8 cellular contexts compared by ENCODE assay signal in genomic region chr13:49246850-49247721, GRCh38. TPM values are rescaled to one million over a fixed set of nuclear protein-coding genes. Genes with fewer than 3 reads are reported as not detected.
DNase-seq lines count a peak whose midpoint lies in the region; ATAC-seq lines count a peak whose summit lies in the region.

No MANE protein-coding gene starts in this region.

- peak; percentile 41 for ATAC-seq in activated CD8-positive, alpha-beta memory T cell treated with anti-CD3 and anti-CD28 coated beads, Interleukin-2, amount 10 ng/mL, durations not matched to agents 7 days and 5 days
- ATAC-seq in HG03135 (IDR thresholded peaks at IDR 0.05; ENCODE audit: unreplicated experiment): peak; percentile 25

- peak overlapping the region; percentile 96 for H3K27ac Mint-ChIP-seq in activated CD8-positive, alpha-beta memory T cell treated with anti-CD3 and anti-CD28 coated beads, Interleukin-2, amount 10 ng/mL, durations not matched to agents 7 days and 5 days
- peak overlapping the region; percentile 95 for H3K27ac Mint-ChIP-seq in activated naive CD8-positive, alpha-beta T cell treated with anti-CD3 and anti-CD28 coated beads for 36 hours
- H3K27ac Mint-ChIP-seq in stimulated activated naive CD8-positive, alpha-beta T cell treated with anti-CD3 and anti-CD28 coated beads, Interleukin-15, Interleukin-2, amounts not matched to agents 100 ng/mL and 50 ng/mL, for 24 hours: peak overlapping the region; percentile 94

- H3K9me3 ChIP-seq in iPS-18c (ENCODE audit: control insufficient read depth, insufficient read depth, low read length): peaks cover 2% of the 10 kb centered on the region

- H3K27me3 Mint-ChIP-seq in activated CD8-positive, alpha-beta memory T cell treated with anti-CD3 and anti-CD28 coated beads, Interleukin-2, amount 10 ng/mL, durations not matched to agents 7 days and 5 days: peaks cover 17% of the 10 kb centered on the region
- H3K27me3 Mint-ChIP-seq in activated naive CD8-positive, alpha-beta T cell treated with anti-CD3 and anti-CD28 coated beads for 36 hours: no peaks in the 10 kb centered on the region
- no peaks in the 10 kb centered on the region for H3K27me3 Mint-ChIP-seq in stimulated activated naive CD8-positive, alpha-beta T cell treated with anti-CD3 and anti-CD28 coated beads, Interleukin-15, Interleukin-2, amounts not matched to agents 100 ng/mL and 50 ng/mL, for 24 hours

- no peak for DNase-seq in activated CD8-positive, alpha-beta memory T cell treated with anti-CD3 and anti-CD28 coated beads, Interleukin-2, amount 10 ng/mL, durations not matched to agents 7 days and 5 days
- DNase-seq in activated CD8-positive, alpha-beta memory T cell treated with anti-CD3 and anti-CD28 coated beads, Interleukin-2, amount 50 U/mL, for 4 hours: no peak
- DNase-seq in activated naive CD8-positive, alpha-beta T cell treated with anti-CD3 and anti-CD28 coated beads for 36 hours: no peak
- DNase-seq in stimulated activated CD4-positive, alpha-beta T cell treated with anti-CD3 and anti-CD28 coated beads, Interleukin-4, amount 100 ng/mL, for 4 hours: no peak
- no peak for DNase-seq in KBM-7

- peaks cover 15% of the 10 kb centered on the region for H3K36me3 Mint-ChIP-seq in activated CD8-positive, alpha-beta memory T cell treated with anti-CD3 and anti-CD28 coated beads, Interleukin-2, amount 10 ng/mL, durations not matched to agents 7 days and 5 days
- peaks cover 5% of the 10 kb centered on the region for H3K36me3 Mint-ChIP-seq in activated naive CD8-positive, alpha-beta T cell treated with anti-CD3 and anti-CD28 coated beads for 36 hours
- H3K36me3 Mint-ChIP-seq in stimulated activated naive CD8-positive, alpha-beta T cell treated with anti-CD3 and anti-CD28 coated beads, Interleukin-15, Interleukin-2, amounts not matched to agents 100 ng/mL and 50 ng/mL, for 24 hours (ENCODE audit: low read depth): peaks cover 16% of the 10 kb centered on the region

- peak overlapping the region; percentile 94 for H3K4me3 ChIP-seq in iPS-18c (ENCODE audit: insufficient read depth, low read depth, low read length)

- H3K4me1 Mint-ChIP-seq in activated CD8-positive, alpha-beta memory T cell treated with anti-CD3 and anti-CD28 coated beads, Interleukin-2, amount 10 ng/mL, durations not matched to agents 7 days and 5 days: peaks cover 31% of the 10 kb centered on the region
- peaks cover 28% of the 10 kb centered on the region for H3K4me1 Mint-ChIP-seq in activated naive CD8-positive, alpha-beta T cell treated with anti-CD3 and anti-CD28 coated beads for 36 hours
- H3K4me1 Mint-ChIP-seq in stimulated activated naive CD8-positive, alpha-beta T cell treated with anti-CD3 and anti-CD28 coated beads, Interleukin-15, Interleukin-2, amounts not matched to agents 100 ng/mL and 50 ng/mL, for 24 hours (ENCODE audit: low read depth): peaks cover 43% of the 10 kb centered on the region

- H3K4me3 Mint-ChIP-seq in activated CD8-positive, alpha-beta memory T cell treated with anti-CD3 and anti-CD28 coated beads, Interleukin-2, amount 10 ng/mL, durations not matched to agents 7 days and 5 days: peak overlapping the region; percentile 96
- peak overlapping the region; percentile 98 for H3K4me3 Mint-ChIP-seq in activated naive CD8-positive, alpha-beta T cell treated with anti-CD3 and anti-CD28 coated beads for 36 hours
- H3K4me3 Mint-ChIP-seq in stimulated activated naive CD8-positive, alpha-beta T cell treated with anti-CD3 and anti-CD28 coated beads, Interleukin-15, Interleukin-2, amounts not matched to agents 100 ng/mL and 50 ng/mL, for 24 hours: peak overlapping the region; percentile 98

- in situ Hi-C loops in KBM-7 (cut with MboI; ENCODE audit: low pct_unique_long_range_greater_than_20kb, low sequenced_read_pairs): no loop called here

- CTCF ChIA-PET in activated CD8-positive, alpha-beta memory T cell treated with anti-CD3 and anti-CD28 coated beads, Interleukin-2, amount 10 ng/mL, durations not matched to agents 7 days and 5 days (lab: Charles Lee): interaction anchor here (1.0 to 2.3 kb wide), 5 partner anchors 8 to 48 kb away, joined by 3 to 21 read pairs (median 3); no protein-coding TSS in a partner anchor

- H3K9me3 Mint-ChIP-seq in activated CD8-positive, alpha-beta memory T cell treated with anti-CD3 and anti-CD28 coated beads, Interleukin-2, amount 10 ng/mL, durations not matched to agents 7 days and 5 days (ENCODE audit: low read depth): no peaks in the 10 kb centered on the region
- no peaks in the 10 kb centered on the region for H3K9me3 Mint-ChIP-seq in activated naive CD8-positive, alpha-beta T cell treated with anti-CD3 and anti-CD28 coated beads for 36 hours
- H3K9me3 Mint-ChIP-seq in stimulated activated naive CD8-positive, alpha-beta T cell treated with anti-CD3 and anti-CD28 coated beads, Interleukin-15, Interleukin-2, amounts not matched to agents 100 ng/mL and 50 ng/mL, for 24 hours: no peaks in the 10 kb centered on the region

RNA-seq across cellular contexts. Expression of gene CDADC1, which starts 0.6 kb away (rescaled TPM):
- 10 to 100 TPM; 12.4 to 14.8 TPM for total RNA-seq in activated CD8-positive, alpha-beta memory T cell treated with anti-CD3 and anti-CD28 coated beads, Interleukin-2, amount 10 ng/mL, durations not matched to agents 7 days and 5 days
- total RNA-seq in activated naive CD8-positive, alpha-beta T cell treated with anti-CD3 and anti-CD28 coated beads for 36 hours: 10 to 100 TPM in 1 of 2 experiments, 1 to 10 TPM in 1; 9.3 to 10.9 TPM

RNA-seq across cellular contexts. Expression of gene MLNR, which starts 26.9 kb away (rescaled TPM):
- total RNA-seq in activated CD8-positive, alpha-beta memory T cell treated with anti-CD3 and anti-CD28 coated beads, Interleukin-2, amount 10 ng/mL, durations not matched to agents 7 days and 5 days: not detected
- not detected for total RNA-seq in activated naive CD8-positive, alpha-beta T cell treated with anti-CD3 and anti-CD28 coated beads for 36 hours
